In the genomic region with DNA sequence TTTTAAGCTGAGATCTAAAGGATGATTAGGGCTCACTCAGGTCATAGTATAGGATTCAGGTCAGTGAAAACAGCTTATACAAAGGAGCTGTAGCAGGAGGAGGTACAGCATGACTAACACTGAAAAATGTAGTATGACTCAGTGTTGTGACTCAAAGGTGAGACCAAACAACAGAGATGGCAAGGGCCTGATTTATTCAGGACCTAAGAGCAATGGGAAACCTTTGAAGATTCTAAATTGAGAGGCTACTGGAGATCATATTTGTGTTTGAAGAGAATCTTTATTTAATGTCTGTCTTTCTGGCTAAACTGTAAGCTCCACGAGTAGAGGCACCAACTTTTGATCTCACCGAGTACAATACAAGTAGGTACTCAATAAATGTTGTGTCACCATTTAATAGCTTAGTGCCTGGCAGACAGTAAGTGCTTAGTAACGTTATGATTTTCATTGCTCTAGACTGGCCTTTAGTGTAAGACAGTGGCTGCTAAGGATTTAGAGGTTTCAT, we compare ENCODE assay signal across 9 cellular contexts. TPM values are rescaled to one million over a fixed set of nuclear protein-coding genes. Genes with fewer than 3 reads are reported as not detected.
A peak's percentile ranks its signal among the peaks of the same experiment; 100 is the strongest.
DNase-seq lines count a peak whose midpoint lies in the region; ATAC-seq and TF ChIP-seq lines count a peak whose summit lies in the region.
"Had no signal": no experiment of that assay in that cellular context is flagged by ENCODE, and none has a peak within 500 bp of the region (broad histone marks: within the 10 kb centered on the region; RNA-seq: fewer than 3 reads in every experiment).

No MANE protein-coding gene starts in this region.

- H3K4me1 Mint-ChIP-seq in T-helper 17 cell: no peaks in the 10 kb centered on the region
- H3K4me1 Mint-ChIP-seq: activated naive CD4-positive, alpha-beta T cell treated with anti-CD3 and anti-CD28 coated beads, Interleukin-2, amount 50 U/mL, for 24 hours had no signal

- H3K27me3 ChIP-seq in colonic mucosa: no peaks in the 10 kb centered on the region

- H3K4me1 ChIP-seq in colonic mucosa: no peaks in the 10 kb centered on the region

- in situ Hi-C loops in astrocyte of the spinal cord (cut with HindIII; ENCODE audit: low sequenced_read_pairs): no loop called here

- no peaks in the 10 kb centered on the region for H3K36me3 ChIP-seq in colonic mucosa

- H3K27ac ChIP-seq in colonic mucosa (no peak overlapping the region), coronary artery (no peak overlapping the region)

- H3K27me3 Mint-ChIP-seq in T-helper 17 cell: no peaks in the 10 kb centered on the region

- no peak overlapping the region for H3K4me3 Mint-ChIP-seq in T-helper 17 cell
- H3K4me3 Mint-ChIP-seq: activated naive CD4-positive, alpha-beta T cell treated with anti-CD3 and anti-CD28 coated beads, Interleukin-2, amount 50 U/mL, for 24 hours had no signal

- TF ChIP-seq CTCF in astrocyte of the spinal cord (IDR thresholded peaks at IDR 0.05; ENCODE audit: low read depth, low read length): no peak
- TF ChIP-seq CTCF in colonic mucosa (IDR thresholded peaks at IDR 0.05): no peak
- TF ChIP-seq CTCF in coronary artery (IDR thresholded peaks at IDR 0.05): no peak

- H3K36me3 Mint-ChIP-seq in T-helper 17 cell (ENCODE audit: low read depth): no peaks in the 10 kb centered on the region
- H3K36me3 Mint-ChIP-seq: activated naive CD4-positive, alpha-beta T cell treated with anti-CD3 and anti-CD28 coated beads, Interleukin-2, amount 50 U/mL, for 24 hours had no signal

- intact Hi-C loops in colonic mucosa (cut with DNase I): no loop called here

- H3K9me3 ChIP-seq in colonic mucosa (no peaks in the 10 kb centered on the region), T-helper 17 cell (ENCODE audit: control insufficient read depth, low read length, poor library complexity, severe bottlenecking) (no peaks in the 10 kb centered on the region)

- ATAC-seq in GM18907 (IDR thresholded peaks at IDR 0.05; ENCODE audit: unreplicated experiment) (peak; percentile 76), HG03342 (IDR thresholded peaks at IDR 0.05; ENCODE audit: unreplicated experiment) (peak; percentile 75), T-helper 17 cell (no peak)

- H3K27ac Mint-ChIP-seq in T-helper 17 cell: no peak overlapping the region
- H3K27ac Mint-ChIP-seq: activated naive CD4-positive, alpha-beta T cell treated with anti-CD3 and anti-CD28 coated beads, Interleukin-2, amount 50 U/mL, for 24 hours had no signal

- no peak overlapping the region for H3K9ac ChIP-seq in colonic mucosa (ENCODE audit: low read depth in 2 of 2, low read length in 2 of 2)

- DNase-seq in astrocyte of the spinal cord (ENCODE audit: low read depth, low spot score): peak; percentile 81
- DNase-seq in pons (ENCODE audit: low spot score): peak; percentile 30
- no peak for DNase-seq in colonic mucosa
- no peak for DNase-seq in activated CD8-positive, alpha-beta memory T cell treated with anti-CD3 and anti-CD28 coated beads for 24 hours
- no peak for DNase-seq in coronary artery (ENCODE audit: low spot score)
- no peak for DNase-seq in T-helper 17 cell

- no peak overlapping the region for H3K4me3 ChIP-seq in astrocyte of the spinal cord (ENCODE audit: low read depth, low read length)
- no peak overlapping the region for H3K4me3 ChIP-seq in colonic mucosa
- H3K4me3 ChIP-seq in coronary artery: no peak overlapping the region

RNA-seq across cellular contexts. Expression of a gene that starts 43.5 kb away (rescaled TPM):
- total RNA-seq in colonic mucosa (1 to 10 TPM; 1.6 to 6.8 TPM), T-helper 17 cell (not detected)

Comparison
In these comparisons a context has a peak if more than half of its experiments do, and no peak if none do; other contexts are left out.
1. DNase-seq: peak in astrocyte of the spinal cord (single experiment) and pons (single experiment); none in colonic mucosa (single experiment), activated CD8-positive, alpha-beta memory T cell treated with anti-CD3 and anti-CD28 coated beads for 24 hours (single experiment), coronary artery (single experiment) and T-helper 17 cell (0 of 3).